ENCODE assay signal across 33 cellular contexts in genomic region chr11:109677240-109677639, GRCh38.
"Had no signal": no experiment of that assay in that cellular context is flagged by ENCODE, and none has a peak within 500 bp of the region (broad histone marks: within the 10 kb centered on the region; RNA-seq: fewer than 3 reads in every experiment).

No MANE protein-coding gene starts in this region.

- H3K36me3 ChIP-seq: MG63 had no signal

- H3K4me2 ChIP-seq: KMS-11 had no signal

- H3K9me3 ChIP-seq: MG63 had no signal

- DNase-seq: Karpas-422, Kasumi-1, KG1, MG63, MM.1S, MV-4-11, NCI-H1048, NCI-H1092, NCI-H1092 treated with DMSO at 0.1 percent for 48 hours, NCI-H1105, NCI-H1105 treated with DMSO at 0.1 percent for 48 hours, NCI-H1417, NCI-H1417 treated with DMSO at 0.1 percent for 48 hours, NCI-H1436, NCI-H1436 treated with DMSO at 0.1 percent for 48 hours, NCI-H146, NCI-H1694, NCI-H1694 treated with DMSO at 0.1 percent for 48 hours, NCI-H187, NCI-H187 treated with DMSO at 0.1 percent for 48 hours, NCI-H1930, NCI-H2029, NCI-H2029 treated with DMSO at 0.1 percent for 48 hours, NCI-H2081, NCI-H2081 treated with DMSO at 0.1 percent for 48 hours, NCI-H2107, NCI-H2171, NCI-H2171 treated with DMSO at 0.1 percent for 48 hours, NCI-H2227 treated with DMSO at 0.1 percent for 48 hours, NCI-H345, NCI-H446, NCI-H446 treated with DMSO at 0.1 percent for 48 hours had no signal

- H3K9ac ChIP-seq: KMS-11 had no signal

- H3K4me3 ChIP-seq: MG63 had no signal

- H3K27ac ChIP-seq: KMS-11 had no signal
